Comparison of ENCODE assay signal across 1 cellular context in the genomic region with DNA sequence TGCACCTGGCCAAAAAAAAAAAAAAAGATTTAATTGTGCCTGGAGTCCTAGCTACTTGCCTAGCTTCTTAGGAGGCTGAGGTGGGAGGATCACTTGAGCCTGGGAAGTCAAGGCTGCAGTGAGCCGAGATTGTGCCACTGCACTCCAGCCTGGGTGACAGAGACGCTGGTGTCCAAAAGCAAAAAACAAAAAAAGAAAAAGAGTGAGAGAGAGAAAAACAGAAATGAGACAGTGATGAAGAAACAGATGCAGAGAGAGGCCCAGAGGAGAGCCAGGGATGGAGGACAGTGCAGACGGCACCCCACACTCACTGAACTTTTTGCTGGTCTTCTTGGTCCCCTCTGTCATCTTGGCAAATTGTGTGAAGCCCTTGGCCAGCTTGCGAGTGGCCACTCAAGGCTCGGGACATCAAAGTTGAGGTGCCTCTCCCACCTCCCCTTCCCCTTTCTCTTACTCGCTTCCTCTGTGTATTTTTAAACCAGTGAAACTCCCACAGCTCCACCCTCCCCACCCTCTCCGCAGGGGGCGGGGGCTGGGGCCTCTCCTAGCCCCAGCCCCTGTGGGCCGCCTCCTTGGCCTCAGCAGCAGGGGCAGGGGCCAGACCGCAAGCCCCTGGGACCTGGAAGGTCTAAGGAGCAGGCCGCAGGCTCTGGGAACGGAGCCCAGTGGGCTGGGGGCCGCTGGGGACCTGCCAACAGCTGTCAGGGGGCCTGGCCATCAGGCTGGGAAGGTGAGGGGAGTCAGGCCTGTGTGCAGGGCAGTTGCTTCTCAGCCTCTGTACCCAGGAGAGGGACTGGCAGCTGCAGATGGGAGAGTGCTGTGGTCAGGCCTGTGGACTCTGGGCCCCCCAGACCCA.
TF ChIP-seq lines count a peak whose summit lies in the region.

Gene SH2D3C (minus strand): TSS at position 387 of the 856 bp plus-strand sequence. CDS start 39 bp downstream, at position 348.

TF ChIP-seq in HepG2, 621 proteins besides CTCF, POLR2A, EP300 and RAD21 (continued from another document):
- no peak for TF ChIP-seq ZNF234 (CRISPR knock-in tag; conservative IDR thresholded peaks at IDR 0.05)
- TF ChIP-seq KDM2A (CRISPR knock-in tag; IDR thresholded peaks at IDR 0.05; ENCODE audit: borderline replicate concordance, low read depth), result no peak
- TF ChIP-seq ZEB1 (IDR thresholded peaks at IDR 0.05; ENCODE audit: insufficient replicate concordance, low read depth), result no peak
- no peak for TF ChIP-seq ATF6 (CRISPR knock-in tag; conservative IDR thresholded peaks at IDR 0.05)
- no peak for TF ChIP-seq HBP1 (CRISPR knock-in tag; IDR thresholded peaks at IDR 0.05; ENCODE audit: low read depth)
- no peak for TF ChIP-seq ZNF652 (CRISPR knock-in tag; IDR thresholded peaks at IDR 0.05; ENCODE audit: borderline replicate concordance, low read depth)
- no peak for TF ChIP-seq ZZZ3 (CRISPR knock-in tag; IDR thresholded peaks at IDR 0.05; ENCODE audit: borderline replicate concordance)
TF ChIP-seq in HepG2: peak in this region for 0.
